17 cellular contexts compared by ENCODE assay signal in the genomic region with DNA sequence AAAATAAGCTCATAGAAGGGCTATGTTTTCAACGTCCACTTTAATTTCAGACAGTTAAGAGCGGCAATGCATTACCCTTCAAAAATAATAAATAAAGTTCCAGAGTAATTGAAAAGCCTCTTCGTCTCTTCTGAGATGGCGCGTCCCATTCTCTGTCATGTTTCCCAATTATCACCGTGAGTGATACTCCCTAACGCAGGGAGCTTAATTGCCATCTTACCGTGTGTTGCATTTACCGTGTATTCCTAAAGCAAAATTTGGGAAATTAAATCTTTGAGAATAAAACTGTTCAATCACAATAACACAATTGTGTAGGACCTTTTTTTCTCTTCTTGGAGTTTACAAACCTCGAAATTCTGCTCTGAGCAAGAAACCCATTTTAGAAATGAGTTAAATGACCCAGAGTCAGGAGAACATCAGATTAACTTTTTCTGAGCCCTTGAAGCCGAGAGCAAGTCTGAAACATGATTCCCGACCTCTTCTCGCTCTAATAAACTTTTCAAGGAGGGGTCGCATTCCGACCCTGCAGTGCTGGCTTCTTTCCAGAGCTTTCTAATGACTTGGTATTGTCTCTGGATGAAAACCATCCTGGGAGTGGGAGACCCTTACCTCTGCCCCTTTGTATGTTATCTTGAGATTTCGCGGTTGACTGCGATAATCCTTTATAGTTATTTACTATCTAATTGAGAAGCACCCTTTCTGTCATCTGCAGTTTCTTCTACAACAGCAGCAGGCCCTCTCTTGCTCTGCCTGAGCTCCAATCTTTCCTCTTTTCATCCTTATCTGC.
DNase-seq lines count a peak whose midpoint lies in the region; ATAC-seq and TF ChIP-seq lines count a peak whose summit lies in the region.
"Had no signal": no experiment of that assay in that cellular context is flagged by ENCODE, and none has a peak within 500 bp of the region (broad histone marks: within the 10 kb centered on the region; RNA-seq: fewer than 3 reads in every experiment).

No MANE protein-coding gene starts in this region.

- no peak overlapping the region for H3K56ac ChIP-seq in H9 (ENCODE audit: insufficient read length, low read depth, low read length)

- no peaks in the 10 kb centered on the region for H3K79me2 ChIP-seq in H9 (ENCODE audit: insufficient read depth, low read length)

- no peaks in the 10 kb centered on the region for H3K9me3 ChIP-seq in right atrium auricular region
- H3K9me3 ChIP-seq in heart right ventricle, result no peaks in the 10 kb centered on the region
- no peaks in the 10 kb centered on the region for H3K9me3 ChIP-seq in H9 (ENCODE audit: control insufficient read depth, low read depth, low read length)
- no peaks in the 10 kb centered on the region for H3K9me3 ChIP-seq in vagina
- no peaks in the 10 kb centered on the region for H3K9me3 ChIP-seq in Peyer's patch
- H3K9me3 ChIP-seq: A549, MG63, SJSA1 had no signal

- no peak overlapping the region for H2AK5ac ChIP-seq in H9 (ENCODE audit: insufficient read length, low read length)

- H4K5ac ChIP-seq in H9 (ENCODE audit: insufficient read length, low read depth, low read length), result no peak overlapping the region

- H3K4me3 ChIP-seq in right atrium auricular region (no peak overlapping the region), heart right ventricle (no peak overlapping the region), vagina (no peak overlapping the region), Peyer's patch (no peak overlapping the region)
- H3K4me3 ChIP-seq: A549, MG63, SJSA1 had no signal

- H3K4me1 Mint-ChIP-seq in nephron progenitor cell (peaks cover 95% of the 10 kb centered on the region), H9 (peaks cover 40 to 47% of the 10 kb centered on the region in 2 experiments)

- intact Hi-C loops in heart right ventricle (cut with DNase I), result no loop called here
- intact Hi-C loops in vagina (cut with DNase I), result no loop called here

- no peak overlapping the region for H3K14ac ChIP-seq in H9 (ENCODE audit: insufficient read depth, low read length)

- H3K4me1 ChIP-seq in right atrium auricular region, result no peaks in the 10 kb centered on the region
- no peaks in the 10 kb centered on the region for H3K4me1 ChIP-seq in heart right ventricle
- peaks cover 11% of the 10 kb centered on the region; the same call in 1 of the 2 replicates for H3K4me1 ChIP-seq in H9 (ENCODE audit: insufficient read depth, low read length)
- H3K4me1 ChIP-seq in vagina, result no peaks in the 10 kb centered on the region
- H3K4me1 ChIP-seq in Peyer's patch, result no peaks in the 10 kb centered on the region
- H3K4me1 ChIP-seq: A549, SJSA1 had no signal

- DNase-seq in right atrium auricular region (ENCODE audit: low spot score), result peak; percentile 21
- DNase-seq in heart right ventricle, result no peak
- DNase-seq in ecto neural progenitor cell (ENCODE audit: low spot score), result peak; percentile 48
- DNase-seq in nephron progenitor cell, result peak; percentile 37
- DNase-seq in H9, result no peak
- DNase-seq in vagina (ENCODE audit: extremely low spot score in 2 of 2), result no peak
- DNase-seq in Peyer's patch, result no peak
- DNase-seq: MG63, NCI-H1105, NCI-H1694 treated with DMSO at 0.1 percent for 48 hours, NCI-H526, PC-3, SW 1271 had no signal

- H2AFZ ChIP-seq in H9 (ENCODE audit: low read length), result no peak overlapping the region

- H3K9me3 Mint-ChIP-seq in nephron progenitor cell (no peaks in the 10 kb centered on the region), H9 (no peaks in the 10 kb centered on the region; a peak in 1 of 5 replicates)

- H3K23ac ChIP-seq in H9 (ENCODE audit: insufficient read length, low read depth, low read length), result no peak overlapping the region

- H3K36me3 Mint-ChIP-seq in nephron progenitor cell (ENCODE audit: low read depth) (no peaks in the 10 kb centered on the region), H9 (ENCODE audit: insufficient read depth in 1 of 3, low read depth in 3 of 3) (no peaks in the 10 kb centered on the region)

- TF ChIP-seq CTCF in right atrium auricular region (IDR thresholded peaks at IDR 0.05) (no peak), heart right ventricle (IDR thresholded peaks at IDR 0.05) (no peak), nephron progenitor cell (IDR thresholded peaks at IDR 0.05) (no peak), H9 (conservative IDR thresholded peaks at IDR 0.05) (no peak), vagina (IDR thresholded peaks at IDR 0.05) (no peak), Peyer's patch (IDR thresholded peaks at IDR 0.05) (no peak)

- ATAC-seq in heart right ventricle (no peak), GM21786 (IDR thresholded peaks at IDR 0.05; ENCODE audit: unreplicated experiment) (no peak)
- ATAC-seq: A549, PC-3 had no signal

- H2BK120ac ChIP-seq in H9 (ENCODE audit: low read depth, low read length, poor library complexity, severe bottlenecking), result no peak overlapping the region

- H4K91ac ChIP-seq in H9 (ENCODE audit: insufficient read length, low read depth, low read length), result no peak overlapping the region

- H3K27me3 Mint-ChIP-seq in nephron progenitor cell (ENCODE audit: low read depth, poor library complexity) (peaks cover 22% of the 10 kb centered on the region), H9 (ENCODE audit: low read depth) (peaks cover 3% of the 10 kb centered on the region)

- H3K79me1 ChIP-seq in H9 (ENCODE audit: insufficient read depth, low read depth, low read length, poor library complexity, severe bottlenecking), result no peaks in the 10 kb centered on the region

- no peak overlapping the region for H2BK20ac ChIP-seq in H9 (ENCODE audit: low read depth, low read length, poor library complexity, severe bottlenecking)

- peak overlapping the region; percentile 13 for H3K27ac Mint-ChIP-seq in nephron progenitor cell
- no peak overlapping the region for H3K27ac Mint-ChIP-seq in H9

- H2BK12ac ChIP-seq in H9 (ENCODE audit: insufficient read length, low read depth, low read length), result no peak overlapping the region

- H3K4me3 Mint-ChIP-seq in nephron progenitor cell, result peak overlapping the region; percentile 48
- H3K4me3 Mint-ChIP-seq in H9, result no peak overlapping the region

- no peak overlapping the region for H2BK15ac ChIP-seq in H9 (ENCODE audit: low read depth, low read length)

- no peak overlapping the region for H4K8ac ChIP-seq in H9 (replicated peaks; ENCODE audit: insufficient read length, low read depth, low read length)

- no peaks in the 10 kb centered on the region for H4K20me1 ChIP-seq in H9 (ENCODE audit: control insufficient read depth, insufficient read depth, insufficient read length)

- H3K36me3 ChIP-seq in right atrium auricular region (no peaks in the 10 kb centered on the region), heart right ventricle (no peaks in the 10 kb centered on the region), vagina (no peaks in the 10 kb centered on the region), Peyer's patch (no peaks in the 10 kb centered on the region)
- H3K36me3 ChIP-seq: MG63, SJSA1 had no signal

- H2BK5ac ChIP-seq in H9 (ENCODE audit: insufficient read length, low read length), result no peak overlapping the region

- H3K9ac ChIP-seq in H9 (ENCODE audit: extremely low read depth, insufficient read length, low read length), result no peak overlapping the region

- TF ChIP-seq POLR2A in vagina (IDR thresholded peaks at IDR 0.05) (no peak), Peyer's patch (IDR thresholded peaks at IDR 0.05) (no peak)

- H3T11ph ChIP-seq in H9 (ENCODE audit: low read length), result no peak overlapping the region

- H3K4ac ChIP-seq in H9 (ENCODE audit: low read depth, low read length), result no peak overlapping the region

- no peaks in the 10 kb centered on the region for H3K23me2 ChIP-seq in H9 (ENCODE audit: insufficient read length, low read depth, low read length, poor library complexity, severe bottlenecking)

- no peak overlapping the region for H3K18ac ChIP-seq in H9 (ENCODE audit: insufficient read length, low read depth, low read length)

- no peaks in the 10 kb centered on the region for H3K27me3 ChIP-seq in right atrium auricular region
- peaks cover 0 to 43% (median 11%) of the 10 kb centered on the region in 7 donors for H3K27me3 ChIP-seq in heart right ventricle
- H3K27me3 ChIP-seq in H9 (ENCODE audit: insufficient read depth, low read length), result no peaks in the 10 kb centered on the region
- no peaks in the 10 kb centered on the region for H3K27me3 ChIP-seq in vagina
- no peaks in the 10 kb centered on the region for H3K27me3 ChIP-seq in Peyer's patch
- H3K27me3 ChIP-seq: MG63 had no signal

- 63 to 64% methylated on average over 18 of the region's 18 CpGs for WGBS in heart right ventricle, 2 donors
- WGBS in H9 (ENCODE audit: extremely low coverage, insufficient read length, low lambda C conversion rate), result no CpG with 5 or more reads among the region's 18 CpGs

- H3K4me2 ChIP-seq in H9 (ENCODE audit: insufficient read depth, insufficient read length, low read length), result no peak overlapping the region
- H3K4me2 ChIP-seq: A549 had no signal

- H3K27ac ChIP-seq in right atrium auricular region (no peak overlapping the region), heart right ventricle (no peak overlapping the region), H9 (ENCODE audit: insufficient read length, low read depth, low read length) (no peak overlapping the region), vagina (no peak overlapping the region), Peyer's patch (no peak overlapping the region)
- H3K27ac ChIP-seq: A549, C4-2B, SJSA1 had no signal

Comparison
In these comparisons a context has a peak if more than half of its experiments do, and no peak if none do; other contexts are left out.
1. DNase-seq: peak in right atrium auricular region (single experiment), ecto neural progenitor cell (single experiment) and nephron progenitor cell (single experiment); none in heart right ventricle (0 of 2), H9 (single experiment), vagina (0 of 2) and Peyer's patch (0 of 3).